8 cellular contexts compared by ENCODE assay signal in genomic region chr11:43359432-43359818, GRCh38. TPM values are rescaled to one million over a fixed set of nuclear protein-coding genes. Genes with fewer than 3 reads are reported as not detected.
DNase-seq lines count a peak whose midpoint lies in the region; ATAC-seq and TF ChIP-seq lines count a peak whose summit lies in the region.

No MANE protein-coding gene starts in this region.

- intact Hi-C loops in CD4-positive, alpha-beta T cell (cut with DNase I, micrococcal nuclease) = loop anchor here (2.0 to 10.0 kb wide), 5 partner anchors 47 to 1998 kb away; partner anchors contain the start of gene ALKBH3 (in 1 of the 2)
- intact Hi-C loops in PC-9 (cut with micrococcal nuclease; ENCODE audit: unreplicated experiment) (loop anchor here (2.0 to 5.0 kb wide), 3 partner anchors 37 to 471 kb away; partner anchors contain the start of gene API5), right lobe of liver (cut with DNase I) (no loop called here), testis (cut with DNase I; ENCODE audit: low total_unique reads) (no loop called here)

- peak overlapping the region; percentile 93 for H3K4me2 ChIP-seq in PC-9

- CTCF ChIA-PET in CD4-positive, alpha-beta T cell (lab: Charles Lee) = interaction anchor here (1.0 to 5.6 kb wide), 3 partner anchors 40 to 736 kb away, joined by 3 to 46 read pairs (median 3); partner anchors contain the start of genes API5 and EXT2
- CTCF ChIA-PET in PC-9 (lab: Charles Lee) = no interaction called here

- H3K4me1 Mint-ChIP-seq in CD4-positive, alpha-beta T cell (ENCODE audit: low read depth) = peaks cover 66% of the 10 kb centered on the region

- peaks cover 42% of the 10 kb centered on the region for H4K20me1 ChIP-seq in PC-9 (ENCODE audit: insufficient read depth)

- POLR2A ChIA-PET in CD4-positive, alpha-beta T cell (lab: Charles Lee) = interaction anchor here (1.2 to 3.7 kb wide), 7 partner anchors 20 to 321 kb away, joined by 3 to 90 read pairs (median 4); partner anchors contain the start of genes API5 and HSD17B12
- POLR2A ChIA-PET in PC-9 (lab: Charles Lee; ENCODE audit: unreplicated experiment) = interaction anchor here (0.6 kb wide), 1 partner anchor 48 kb away, joined by 3 read pairs; no protein-coding TSS in a partner anchor

- TF ChIP-seq CTCF in CD4-positive, alpha-beta T cell (IDR thresholded peaks at IDR 0.05) = no peak
- TF ChIP-seq CTCF in PC-9 (conservative IDR thresholded peaks at IDR 0.05) = no peak
- TF ChIP-seq CTCF in choroid plexus epithelial cell (conservative IDR thresholded peaks at IDR 0.05; ENCODE audit: low read depth, low read length) = no peak
- no peak for TF ChIP-seq CTCF in right lobe of liver (IDR thresholded peaks at IDR 0.05)
- peak in 1 of 3 experiments; percentile 3 for TF ChIP-seq CTCF in testis (IDR thresholded peaks at IDR 0.05)

- peak; percentile 16 for ATAC-seq in CD4-positive, alpha-beta T cell (ENCODE audit: poor library complexity)
- peak; percentile 43 for ATAC-seq in GM18873 (IDR thresholded peaks at IDR 0.05; ENCODE audit: low FRiP score, unreplicated experiment)
- ATAC-seq in HG03060 (IDR thresholded peaks at IDR 0.05; ENCODE audit: low read depth, unreplicated experiment) = peak; percentile 25
- peak; percentile 36 to 45 (median 42) for ATAC-seq in right lobe of liver

- 0% methylated on average over 11 of the region's 14 CpGs for WGBS in right lobe of liver (ENCODE audit: insufficient coverage, low coverage, low lambda C conversion rate, missing lambda C conversion rate)
- WGBS in testis, 2 donors = 0% methylated on average over 12 to 14 of the region's 14 CpGs

- H2AFZ ChIP-seq in PC-9 = peak overlapping the region; percentile 94

- no peaks in the 10 kb centered on the region for H3K9me2 ChIP-seq in PC-9 (ENCODE audit: insufficient read depth)

- H3K4me3 ChIP-seq in PC-9 (peak overlapping the region; percentile 97), choroid plexus epithelial cell (ENCODE audit: low read depth, low read length) (peak overlapping the region; percentile 99), right lobe of liver (peak overlapping the region; percentile 81 to 99 (median 86)), testis (peak overlapping the region; percentile 96 to 97)

- no peaks in the 10 kb centered on the region for H3K27me3 ChIP-seq in CD4-positive, alpha-beta T cell (ENCODE audit: control insufficient read depth, insufficient read depth, low read length)
- H3K27me3 ChIP-seq in PC-9 (ENCODE audit: insufficient read depth, low read depth) (no peaks in the 10 kb centered on the region), right lobe of liver (no peaks in the 10 kb centered on the region), testis (no peaks in the 10 kb centered on the region)

- H3K4me3 Mint-ChIP-seq in CD4-positive, alpha-beta T cell = peak overlapping the region; percentile 98

- peak in 6 of 10 experiments; percentile 1 to 20 (median 4) for DNase-seq in CD4-positive, alpha-beta T cell
- DNase-seq in PC-9 = peak in 1 of 2 experiments; percentile 46
- DNase-seq in choroid plexus epithelial cell (ENCODE audit: low read depth) = peak; percentile 57
- no peak for DNase-seq in right lobe of liver
- DNase-seq in testis = peak; percentile 47
- DNase-seq in MV-4-11 (lab: John Stamatoyannopoulos, UW) = no peak

- H3K9me3 ChIP-seq in CD4-positive, alpha-beta T cell (ENCODE audit: control insufficient read depth, low read length) = no peaks in the 10 kb centered on the region
- no peaks in the 10 kb centered on the region for H3K9me3 ChIP-seq in PC-9 (ENCODE audit: insufficient read depth, low read depth)
- H3K9me3 ChIP-seq in right lobe of liver = no peaks in the 10 kb centered on the region
- no peaks in the 10 kb centered on the region for H3K9me3 ChIP-seq in testis

- H3K27ac ChIP-seq in CD4-positive, alpha-beta T cell (ENCODE audit: low read depth, low read length) = peak overlapping the region; percentile 83
- H3K27ac ChIP-seq in PC-9 = peak overlapping the region; percentile 76
- H3K27ac ChIP-seq in right lobe of liver = peak overlapping the region; percentile 66 to 93 (median 86)
- H3K27ac ChIP-seq in testis = peak overlapping the region; percentile 87 to 91

- TSS peak; percentile 43 for BruUV-seq in PC-9 (replicated peaks; lab: Mats Ljungman, UMichigan)

- H3K79me2 ChIP-seq in PC-9 (ENCODE audit: low read depth) = peaks cover 56% of the 10 kb centered on the region

- peak overlapping the region; percentile 94 for H3K27ac Mint-ChIP-seq in CD4-positive, alpha-beta T cell

- H3K36me3 Mint-ChIP-seq in CD4-positive, alpha-beta T cell (ENCODE audit: low read depth) = peaks cover 35% of the 10 kb centered on the region

- H3K27me3 Mint-ChIP-seq in CD4-positive, alpha-beta T cell = no peaks in the 10 kb centered on the region

- H3K4me1 ChIP-seq in PC-9 (replicated peaks; ENCODE audit: insufficient read depth) = peaks cover 24% of the 10 kb centered on the region
- peaks cover 0 to 15% (median 6%) of the 10 kb centered on the region in 4 donors for H3K4me1 ChIP-seq in right lobe of liver
- peaks cover 10% of the 10 kb centered on the region for H3K4me1 ChIP-seq in testis

- H3K9me3 Mint-ChIP-seq in CD4-positive, alpha-beta T cell = no peaks in the 10 kb centered on the region

- TF ChIP-seq POLR2A in right lobe of liver (IDR thresholded peaks at IDR 0.05) = no peak
- TF ChIP-seq POLR2A in testis (IDR thresholded peaks at IDR 0.05) = no peak

- H3K36me3 ChIP-seq in PC-9 (ENCODE audit: low read depth) = no peaks in the 10 kb centered on the region
- H3K36me3 ChIP-seq in right lobe of liver = no peaks in the 10 kb centered on the region
- H3K36me3 ChIP-seq in testis (ENCODE audit: low read depth, missing control alignments) = no peaks in the 10 kb centered on the region

- peaks cover 11% of the 10 kb centered on the region; the same call in 1 of the 2 replicates for H3F3A ChIP-seq in PC-9 (ENCODE audit: insufficient read depth, low read depth)

RNA-seq across cellular contexts. Expression of gene TTC17, which starts 0.7 kb away (rescaled TPM):
- total RNA-seq in CD4-positive, alpha-beta T cell = 10 to 100 TPM; 72.9 to 77.3 TPM
- total RNA-seq in PC-9 (2021) (71.4 and 81.0 TPM in 2 replicates), right lobe of liver (10 to 100 TPM; 33.9 to 70.2 (median 48.5) TPM), testis (100 to 1,000 TPM; 134 to 141 TPM)
- 74.9 TPM for polyA plus RNA-seq in testis (ENCODE audit: insufficient read depth, low read depth, low replicate concordance)

RNA-seq across cellular contexts. Expression of gene API5, which starts 47.6 kb away (rescaled TPM):
- total RNA-seq in CD4-positive, alpha-beta T cell = 10 to 100 TPM; 67.8 to 70.3 TPM
- total RNA-seq in PC-9 (2021) (90.0 and 115 TPM in 2 replicates), right lobe of liver (10 to 100 TPM; 42.2 to 55.5 (median 49.6) TPM), testis (10 to 100 TPM; 73.6 to 74.9 TPM)
- polyA plus RNA-seq in testis (ENCODE audit: insufficient read depth, low read depth, low replicate concordance) = 51.4 TPM

Comparison
In these comparisons a context has a peak if more than half of its experiments do, and no peak if none do; other contexts are left out.
1. DNase-seq: peak in CD4-positive, alpha-beta T cell (6 of 10), choroid plexus epithelial cell (single experiment) and testis (single experiment); none in right lobe of liver (0 of 3) and MV-4-11 (single experiment).
2. intact Hi-C loops: an anchor here in CD4-positive, alpha-beta T cell (2.0 to 10.0 kb wide) and PC-9 (2.0 to 5.0 kb wide); none called in right lobe of liver and testis.
3. Peak in every context shown above with its lines, with median percentiles within 50 percentile points of each other: ATAC-seq, H3K27ac ChIP-seq and H3K4me3 ChIP-seq.